In the genomic region with DNA sequence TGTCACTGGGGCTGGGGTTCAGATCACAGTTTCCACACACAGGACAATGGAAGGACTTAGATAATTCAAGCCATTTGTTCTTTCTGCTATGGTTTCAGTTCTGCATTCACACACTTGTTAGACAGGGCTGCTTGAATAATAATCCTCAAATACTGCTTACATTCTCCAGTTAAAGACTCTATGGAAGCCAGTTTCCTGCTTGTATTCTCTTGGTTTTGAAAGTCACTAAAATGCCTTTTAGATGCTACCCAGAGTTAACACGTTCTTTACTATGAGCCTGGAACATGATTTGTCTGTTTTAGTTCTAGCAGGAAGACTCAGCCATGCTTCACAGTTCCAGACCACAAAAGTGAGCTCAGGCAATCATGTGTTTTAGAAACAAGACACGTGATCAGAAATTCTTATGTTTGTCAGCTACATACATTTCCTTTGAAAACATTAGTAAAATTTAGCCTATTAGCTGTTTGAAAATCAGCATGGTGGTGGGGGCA, we compare ENCODE assay signal across 10 cellular contexts.
DNase-seq lines count a peak whose midpoint lies in the region; ATAC-seq and TF ChIP-seq lines count a peak whose summit lies in the region.
"Had no signal": no experiment of that assay in that cellular context is flagged by ENCODE, and none has a peak within 500 bp of the region (broad histone marks: within the 10 kb centered on the region; RNA-seq: fewer than 3 reads in every experiment).

No MANE protein-coding gene starts in this region.

- WGBS in mammary epithelial cell (ENCODE audit: low coverage, missing lambda C conversion rate): 94% methylated on average over 2 of the region's 2 CpGs

- no peak overlapping the region for H3K4me3 Mint-ChIP-seq in activated naive CD4-positive, alpha-beta T cell treated with anti-CD3 and anti-CD28 coated beads for 36 hours

- CTCF ChIA-PET in mammary epithelial cell (lab: Charles Lee; ENCODE audit: low non-redundant PET): no interaction called here
- CTCF ChIA-PET in activated naive CD4-positive, alpha-beta T cell treated with anti-CD3 and anti-CD28 coated beads for 36 hours (lab: Charles Lee): no interaction called here

- no TSS peak for BruUV-seq in mammary epithelial cell (replicated peaks; lab: Mats Ljungman, UMichigan)

- in situ Hi-C loops in mammary epithelial cell (cut with MboI; ENCODE audit: low sequenced_read_pairs in 2 of 2): no loop called here

- no peaks in the 10 kb centered on the region for H3K9me3 ChIP-seq in BLaER1 treated with 17β-estradiol and CSF1 and Interleukin-3, amounts not matched to agents 10 nM and 100 nM (replicated peaks in 1 of 11)
- no peaks in the 10 kb centered on the region for H3K9me3 ChIP-seq in mammary epithelial cell (replicated peaks; ENCODE audit: insufficient read depth, low read length)
- H3K9me3 ChIP-seq in SJCRH30 (replicated peaks): no peaks in the 10 kb centered on the region
- H3K9me3 ChIP-seq: gastroesophageal sphincter had no signal

- peak overlapping the region in 9 of 11 experiments; percentile 1 to 71 (median 46); a peak in 10 of 22 replicates for H3K9ac ChIP-seq in BLaER1 treated with 17β-estradiol and CSF1 and Interleukin-3, amounts not matched to agents 10 nM and 100 nM
- H3K9ac ChIP-seq in mammary epithelial cell (ENCODE audit: insufficient read depth, low read length): no peak overlapping the region

- H4K20me1 ChIP-seq in BLaER1 treated with 17β-estradiol and CSF1 and Interleukin-3, amounts not matched to agents 10 nM and 100 nM: no peaks in the 10 kb centered on the region
- no peaks in the 10 kb centered on the region for H4K20me1 ChIP-seq in mammary epithelial cell (ENCODE audit: insufficient read depth, low read length)

- H3K36me3 Mint-ChIP-seq in activated naive CD4-positive, alpha-beta T cell treated with anti-CD3 and anti-CD28 coated beads for 36 hours (ENCODE audit: low read depth): no peaks in the 10 kb centered on the region

- H3K36me3 ChIP-seq in BLaER1 treated with 17β-estradiol and CSF1 and Interleukin-3, amounts not matched to agents 10 nM and 100 nM: no peaks in the 10 kb centered on the region
- H3K36me3 ChIP-seq in mammary epithelial cell (ENCODE audit: insufficient read depth, low read length): no peaks in the 10 kb centered on the region
- no peaks in the 10 kb centered on the region for H3K36me3 ChIP-seq in SJCRH30
- H3K36me3 ChIP-seq: gastroesophageal sphincter had no signal

- DNase-seq in dorsolateral prefrontal cortex (no peak), mammary epithelial cell (no peak), SJCRH30 (no peak), NCI-H446 (lab: John Stamatoyannopoulos, UW) (no peak)
- no peak for DNase-seq in activated naive CD4-positive, alpha-beta T cell treated with anti-CD3 and anti-CD28 coated beads for 36 hours
- DNase-seq: Calu3 had no signal

- H3K27me3 Mint-ChIP-seq in activated naive CD4-positive, alpha-beta T cell treated with anti-CD3 and anti-CD28 coated beads for 36 hours (ENCODE audit: low read depth): no peaks in the 10 kb centered on the region

- H3K9me3 Mint-ChIP-seq in activated naive CD4-positive, alpha-beta T cell treated with anti-CD3 and anti-CD28 coated beads for 36 hours: no peaks in the 10 kb centered on the region

- H3K27me3 ChIP-seq in BLaER1 treated with 17β-estradiol and CSF1 and Interleukin-3, amounts not matched to agents 10 nM and 100 nM: no peaks in the 10 kb centered on the region
- H3K27me3 ChIP-seq in dorsolateral prefrontal cortex (no peaks in the 10 kb centered on the region), mammary epithelial cell (ENCODE audit: insufficient read depth, low read length) (no peaks in the 10 kb centered on the region), SJCRH30 (no peaks in the 10 kb centered on the region)
- H3K27me3 ChIP-seq: gastroesophageal sphincter had no signal

- H3K4me1 Mint-ChIP-seq in activated naive CD4-positive, alpha-beta T cell treated with anti-CD3 and anti-CD28 coated beads for 36 hours (ENCODE audit: low read depth): peaks cover 8% of the 10 kb centered on the region

- H3K4me1 ChIP-seq in BLaER1 treated with 17β-estradiol and CSF1 and Interleukin-3, amounts not matched to agents 10 nM and 100 nM: peaks cover 16 to 45% (median 19%) of the 10 kb centered on the region in 10 experiments; a peak in 19 of 20 replicates
- H3K4me1 ChIP-seq in mammary epithelial cell (ENCODE audit: insufficient read depth, low read length): peaks cover 4% of the 10 kb centered on the region
- H3K4me1 ChIP-seq in SJCRH30: no peaks in the 10 kb centered on the region
- H3K4me1 ChIP-seq: gastroesophageal sphincter had no signal

- H3K27ac ChIP-seq in BLaER1 treated with 17β-estradiol and CSF1 and Interleukin-3, amounts not matched to agents 10 nM and 100 nM: peak overlapping the region; percentile 50 to 89 (median 68); a peak in 21 of 22 replicates
- peak overlapping the region in 39 of 59 donors; percentile 2 to 79 (median 53) for H3K27ac ChIP-seq in dorsolateral prefrontal cortex
- no peak overlapping the region for H3K27ac ChIP-seq in mammary epithelial cell (ENCODE audit: insufficient read depth, low read depth, low read length)
- H3K27ac ChIP-seq in SJCRH30: no peak overlapping the region
- H3K27ac ChIP-seq: gastroesophageal sphincter had no signal

- H3K4me3 ChIP-seq in BLaER1 treated with 17β-estradiol and CSF1 and Interleukin-3, amounts not matched to agents 10 nM and 100 nM: no peak overlapping the region
- H3K4me3 ChIP-seq in dorsolateral prefrontal cortex: peak overlapping the region in 1 of 59 donors; percentile 9
- no peak overlapping the region for H3K4me3 ChIP-seq in mammary epithelial cell (replicated peaks in 1 of 3; ENCODE audit: insufficient read depth in 1 of 3, low read depth in 2 of 3, low read length in 3 of 3)
- H3K4me3 ChIP-seq in SJCRH30: no peak overlapping the region
- H3K4me3 ChIP-seq: gastroesophageal sphincter had no signal

- H3K79me2 ChIP-seq in mammary epithelial cell (ENCODE audit: insufficient read depth, low read length): no peaks in the 10 kb centered on the region

- TF ChIP-seq CTCF in dorsolateral prefrontal cortex (IDR thresholded peaks at IDR 0.05 in 54 of 56, conservative IDR thresholded peaks at IDR 0.05 in 2 of 56; ENCODE audit: low read depth in 1 of 56, partially characterized antibody in 56 of 56) (no peak), mammary epithelial cell (conservative IDR thresholded peaks at IDR 0.05 in 1 of 2, IDR thresholded peaks at IDR 0.05 in 1 of 2; ENCODE audit: extremely low read depth in 1 of 2, insufficient read depth in 1 of 2, low read depth in 1 of 2, low read length in 2 of 2) (no peak)

- H3K27ac Mint-ChIP-seq in activated naive CD4-positive, alpha-beta T cell treated with anti-CD3 and anti-CD28 coated beads for 36 hours: no peak overlapping the region

- intact Hi-C loops in dorsolateral prefrontal cortex (cut with DNase I): no loop called here
- intact Hi-C loops in mammary epithelial cell (cut with micrococcal nuclease): loop anchor here (10.0 kb wide), 1 partner anchor 156 kb away; no protein-coding TSS in a partner anchor
- intact Hi-C loops in activated naive CD4-positive, alpha-beta T cell treated with anti-CD3 and anti-CD28 coated beads for 36 hours (cut with micrococcal nuclease): loop anchor here (10.0 kb wide), 1 partner anchor 156 kb away; no protein-coding TSS in a partner anchor

- H2AFZ ChIP-seq in mammary epithelial cell (ENCODE audit: low read depth, low read length): no peak overlapping the region

- ATAC-seq in GM19463 (IDR thresholded peaks at IDR 0.05; ENCODE audit: unreplicated experiment): peak; percentile 92
- peak; percentile 89 for ATAC-seq in HG03439 (IDR thresholded peaks at IDR 0.05; ENCODE audit: unreplicated experiment)
- ATAC-seq: gastroesophageal sphincter had no signal

- dilution Hi-C loops in mammary epithelial cell (cut with HindIII; ENCODE audit: low sequenced_read_pairs): no loop called here

- peak overlapping the region; percentile 36 to 75 (median 55) for H3K4me2 ChIP-seq in BLaER1 treated with 17β-estradiol and CSF1 and Interleukin-3, amounts not matched to agents 10 nM and 100 nM
- no peak overlapping the region for H3K4me2 ChIP-seq in mammary epithelial cell (ENCODE audit: insufficient read depth, low read depth, low read length)

Comparison
In these comparisons a context has a peak if more than half of its experiments do, and no peak if none do; other contexts are left out.
1. H3K27ac ChIP-seq: peak in BLaER1 treated with 17β-estradiol and CSF1 and Interleukin-3, amounts not matched to agents 10 nM and 100 nM (11 of 11) and dorsolateral prefrontal cortex (39 of 59); none in mammary epithelial cell (single experiment) and SJCRH30 (single experiment).
2. intact Hi-C loops: an anchor here in mammary epithelial cell (10.0 kb wide) and activated naive CD4-positive, alpha-beta T cell treated with anti-CD3 and anti-CD28 coated beads for 36 hours (10.0 kb wide); none called in dorsolateral prefrontal cortex.